22 cellular contexts compared by ENCODE assay signal in the genomic region with DNA sequence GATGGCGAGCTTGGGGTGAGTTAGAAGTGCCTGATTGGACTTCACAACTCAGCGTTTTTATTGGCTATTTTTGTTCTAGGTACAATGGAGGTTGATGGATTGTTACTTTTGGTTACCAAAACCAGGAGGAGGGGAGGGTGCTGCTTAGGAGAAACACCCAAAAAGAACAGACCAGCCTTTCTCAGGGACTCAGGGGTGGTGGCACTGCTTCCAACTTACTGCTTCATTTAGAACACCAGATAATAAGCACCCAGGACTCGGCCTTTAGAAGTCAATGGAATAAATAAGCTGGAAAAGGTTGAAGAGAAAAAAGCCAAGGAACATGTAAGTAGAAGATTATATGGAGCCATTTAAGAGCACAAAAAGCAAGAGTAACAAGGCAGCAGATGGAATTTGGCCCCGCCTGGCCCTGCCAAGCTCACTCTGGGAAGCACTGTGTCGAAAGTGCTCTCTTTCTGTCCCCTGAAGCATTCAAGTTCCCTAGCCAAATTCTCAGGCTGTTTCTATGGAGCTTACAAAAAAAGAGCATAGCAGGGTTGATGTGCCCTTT.
"Had no signal": no experiment of that assay in that cellular context is flagged by ENCODE, and none has a peak within 500 bp of the region (broad histone marks: within the 10 kb centered on the region; RNA-seq: fewer than 3 reads in every experiment).

No MANE protein-coding gene starts in this region.

- H3K4me3 ChIP-seq: esophagus squamous epithelium, ovary, smooth muscle cell, testis, upper lobe of right lung had no signal

- H3K4me1 Mint-ChIP-seq: activated B cell treated with CpG ODN at 0.5 μM for 24 hours; activated naive CD8-positive, alpha-beta T cell treated with anti-CD3 and anti-CD28 coated beads for 36 hours; central memory CD8-positive, alpha-beta T cell; stimulated activated naive CD8-positive, alpha-beta T cell treated with anti-CD3 and anti-CD28 coated beads, Interleukin-15, amount 100 ng/mL, for 72 hours had no signal

- H3K4me2 ChIP-seq: smooth muscle cell had no signal

- H3K36me3 Mint-ChIP-seq: activated CD8-positive, alpha-beta memory T cell treated with anti-CD3 and anti-CD28 coated beads, Interleukin-2, amount 10 ng/mL, durations not matched to agents 7 days and 5 days; activated naive CD8-positive, alpha-beta T cell treated with anti-CD3 and anti-CD28 coated beads for 36 hours had no signal

- H3K27me3 Mint-ChIP-seq: activated B cell treated with CpG ODN at 0.5 μM for 24 hours; activated CD4-positive, alpha-beta memory T cell treated with anti-CD3 and anti-CD28 coated beads, Interleukin-2, amount 10 ng/mL, durations not matched to agents 7 days and 5 days; activated CD8-positive, alpha-beta memory T cell treated with anti-CD3 and anti-CD28 coated beads, Interleukin-2, amount 10 ng/mL, durations not matched to agents 7 days and 5 days; central memory CD8-positive, alpha-beta T cell; dendritic cell treated with granulocyte-macrophage colony-stimulating factor and Interleukin-4, amounts not matched to agents 40 ng/mL and 50 ng/mL, for 4 days had no signal

- H3K27ac ChIP-seq: brain microvascular endothelial cell, esophagus squamous epithelium, ovary, testis, upper lobe of right lung had no signal

- H3K27ac Mint-ChIP-seq: activated B cell treated with CpG ODN at 0.5 μM for 24 hours; activated CD4-positive, alpha-beta memory T cell treated with anti-CD3 and anti-CD28 coated beads, Interleukin-2, amount 10 ng/mL, durations not matched to agents 7 days and 5 days; activated CD8-positive, alpha-beta memory T cell treated with anti-CD3 and anti-CD28 coated beads, Interleukin-2, amount 10 ng/mL, durations not matched to agents 7 days and 5 days; activated naive CD8-positive, alpha-beta T cell treated with anti-CD3 and anti-CD28 coated beads for 36 hours; dendritic cell treated with granulocyte-macrophage colony-stimulating factor and Interleukin-4, amounts not matched to agents 40 ng/mL and 50 ng/mL, for 4 days; nephron progenitor cell; stimulated activated naive CD8-positive, alpha-beta T cell treated with anti-CD3 and anti-CD28 coated beads, Interleukin-15, amount 100 ng/mL, for 72 hours; T-helper 2 cell treated with Interferon-gamma antibody and Interleukin-4, amounts not matched to agents 5 μg/mL and 100 μg/mL, for 36 hours had no signal

- H3K4me1 ChIP-seq: testis, upper lobe of right lung had no signal

- H3K27me3 ChIP-seq: brain microvascular endothelial cell, esophagus squamous epithelium, ovary, testis, upper lobe of right lung had no signal

- H3K9me3 Mint-ChIP-seq: activated B cell treated with CpG ODN at 0.5 μM for 24 hours; activated CD4-positive, alpha-beta memory T cell treated with anti-CD3 and anti-CD28 coated beads, Interleukin-2, amount 10 ng/mL, durations not matched to agents 7 days and 5 days; activated naive CD8-positive, alpha-beta T cell treated with anti-CD3 and anti-CD28 coated beads for 36 hours; central memory CD8-positive, alpha-beta T cell; dendritic cell treated with granulocyte-macrophage colony-stimulating factor and Interleukin-4, amounts not matched to agents 40 ng/mL and 50 ng/mL, for 4 days; nephron progenitor cell; stimulated activated naive CD8-positive, alpha-beta T cell treated with anti-CD3 and anti-CD28 coated beads, Interleukin-15, amount 100 ng/mL, for 72 hours; T-helper 2 cell treated with Interferon-gamma antibody and Interleukin-4, amounts not matched to agents 5 μg/mL and 100 μg/mL, for 36 hours had no signal

- H3K4me3 Mint-ChIP-seq: activated B cell treated with CpG ODN at 0.5 μM for 24 hours; activated CD4-positive, alpha-beta memory T cell treated with anti-CD3 and anti-CD28 coated beads, Interleukin-2, amount 10 ng/mL, durations not matched to agents 7 days and 5 days; activated CD8-positive, alpha-beta memory T cell treated with anti-CD3 and anti-CD28 coated beads, Interleukin-2, amount 10 ng/mL, durations not matched to agents 7 days and 5 days; activated naive CD8-positive, alpha-beta T cell treated with anti-CD3 and anti-CD28 coated beads for 36 hours; central memory CD8-positive, alpha-beta T cell; dendritic cell treated with granulocyte-macrophage colony-stimulating factor and Interleukin-4, amounts not matched to agents 40 ng/mL and 50 ng/mL, for 4 days; nephron progenitor cell; stimulated activated naive CD8-positive, alpha-beta T cell treated with anti-CD3 and anti-CD28 coated beads, Interleukin-15, amount 100 ng/mL, for 72 hours; T-helper 2 cell treated with Interferon-gamma antibody and Interleukin-4, amounts not matched to agents 5 μg/mL and 100 μg/mL, for 36 hours had no signal

- DNase-seq: activated B cell treated with CpG ODN at 0.5 μM for 24 hours; activated CD4-positive, alpha-beta memory T cell treated with anti-CD3 and anti-CD28 coated beads, Interleukin-2, amount 10 ng/mL, durations not matched to agents 7 days and 5 days; activated CD4-positive, alpha-beta T cell treated with anti-CD3 and anti-CD28 coated beads for 4 hours; activated CD8-positive, alpha-beta memory T cell treated with anti-CD3 and anti-CD28 coated beads, Interleukin-2, amount 10 ng/mL, durations not matched to agents 7 days and 5 days; activated naive CD8-positive, alpha-beta T cell treated with anti-CD3 and anti-CD28 coated beads for 36 hours; amniotic stem cell; brain microvascular endothelial cell; effector memory CD4-positive, alpha-beta T cell; esophagus squamous epithelium; islet precursor cell; nephron progenitor cell; ovary; stimulated activated CD4-positive, alpha-beta T cell treated with anti-CD3 and anti-CD28 coated beads, Interleukin-4, amount 100 ng/mL, for 1 hour; stimulated activated naive CD8-positive, alpha-beta T cell treated with anti-CD3 and anti-CD28 coated beads, Interleukin-15, amount 100 ng/mL, for 72 hours; testis; upper lobe of right lung had no signal

- H3K36me3 ChIP-seq: brain microvascular endothelial cell, esophagus squamous epithelium, ovary, upper lobe of right lung had no signal

- ATAC-seq: activated CD8-positive, alpha-beta memory T cell treated with anti-CD3 and anti-CD28 coated beads, Interleukin-2, amount 10 ng/mL, durations not matched to agents 7 days and 5 days; left lobe of liver; sciatic nerve; stimulated activated naive CD8-positive, alpha-beta T cell treated with anti-CD3 and anti-CD28 coated beads, Interleukin-15, amount 100 ng/mL, for 72 hours; upper lobe of right lung had no signal

- H3K9me3 ChIP-seq: esophagus squamous epithelium, ovary, testis, upper lobe of right lung had no signal
